ENCODE assay signal across 22 cellular contexts in the genomic region with DNA sequence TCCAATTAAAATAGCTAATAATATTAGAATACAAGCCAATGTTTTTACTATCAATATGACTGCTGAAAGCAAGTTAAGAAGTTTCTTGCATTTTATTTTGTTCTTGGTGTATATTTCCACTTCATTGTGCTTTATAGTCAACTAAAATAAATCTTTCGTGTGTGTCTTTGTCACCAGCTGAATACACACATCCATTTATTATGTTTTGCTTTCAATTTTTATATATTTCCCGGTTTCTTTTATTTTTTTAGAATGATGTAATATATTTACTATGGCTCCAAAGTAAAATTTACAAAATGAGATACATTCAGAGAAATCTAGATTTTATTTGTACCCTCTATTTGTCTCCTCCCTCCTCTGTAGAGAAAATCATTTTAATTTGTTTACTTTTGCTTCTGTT.
DNase-seq lines count a peak whose midpoint lies in the region; ATAC-seq, FAIRE-seq and TF ChIP-seq lines count a peak whose summit lies in the region.
"Had no signal": no experiment of that assay in that cellular context is flagged by ENCODE, and none has a peak within 500 bp of the region (broad histone marks: within the 10 kb centered on the region; RNA-seq: fewer than 3 reads in every experiment).

No MANE protein-coding gene starts in this region.

- no peaks in the 10 kb centered on the region for H3K9me3 Mint-ChIP-seq in activated T-cell treated with anti-CD3 and anti-CD28 coated beads, Interleukin-2, amount 50 U/mL, for 4 hours
- H3K9me3 Mint-ChIP-seq: CD4-positive, alpha-beta T cell; CD8-positive, alpha-beta T cell had no signal

- ATAC-seq in activated T-cell treated with anti-CD3 and anti-CD28 coated beads, Interleukin-2, amount 50 U/mL, for 4 hours: no peak
- no peak for ATAC-seq in GM19351 (IDR thresholded peaks at IDR 0.05; ENCODE audit: unreplicated experiment)
- ATAC-seq: CD8-positive, alpha-beta T cell had no signal

- H3K4me3 Mint-ChIP-seq in activated T-cell treated with anti-CD3 and anti-CD28 coated beads, Interleukin-2, amount 50 U/mL, for 4 hours: no peak overlapping the region
- H3K4me3 Mint-ChIP-seq: B cell; CD4-positive, alpha-beta T cell; CD8-positive, alpha-beta T cell had no signal

- peaks cover 4% of the 10 kb centered on the region for H3K27me3 Mint-ChIP-seq in activated T-cell treated with anti-CD3 and anti-CD28 coated beads, Interleukin-2, amount 50 U/mL, for 4 hours (ENCODE audit: low read depth)

- TF ChIP-seq CTCF in LNCaP clone FGC (IDR thresholded peaks at IDR 0.05; ENCODE audit: control insufficient read depth, extremely low read depth, insufficient read depth): no peak
- TF ChIP-seq CTCF in RWPE1 (conservative IDR thresholded peaks at IDR 0.05; ENCODE audit: low read depth): 0 out of 2 replicates have a peak, but pooled peaks have one; percentile 7

- POLR2A ChIA-PET in RWPE1 (lab: Yijun Ruan, JAX; ENCODE audit: low non-redundant PET): no interaction called here

- no peak overlapping the region for H3K4me3 ChIP-seq in LNCaP clone FGC (ENCODE audit: low read depth, low read length)
- H3K4me3 ChIP-seq: BLaER1 treated with 17β-estradiol and CSF1 and Interleukin-3, amounts not matched to agents 10 nM and 100 nM had no signal

- CTCF ChIA-PET in RWPE1 (lab: Yijun Ruan, JAX): no interaction called here

- TF ChIP-seq POLR2A in H54 (IDR thresholded peaks at IDR 0.05; ENCODE audit: low read depth, low read length): no peak

- no peaks in the 10 kb centered on the region for H3K4me1 Mint-ChIP-seq in activated T-cell treated with anti-CD3 and anti-CD28 coated beads, Interleukin-2, amount 50 U/mL, for 4 hours (ENCODE audit: low read depth)
- H3K4me1 Mint-ChIP-seq: B cell had no signal

- peak; percentile 45 for FAIRE-seq in H54 (lab: Jason Lieb, UNC)
- FAIRE-seq: A204.1, D721Med, G401.6, GM12891, GM19239 had no signal

- no peaks in the 10 kb centered on the region for H3K36me3 Mint-ChIP-seq in activated T-cell treated with anti-CD3 and anti-CD28 coated beads, Interleukin-2, amount 50 U/mL, for 4 hours (ENCODE audit: insufficient read depth)
- H3K36me3 Mint-ChIP-seq: CD8-positive, alpha-beta T cell had no signal

- DNase-seq in H54 (ENCODE audit: insufficient read length, low spot score) (no peak), LNCaP clone FGC (ENCODE audit: low read depth) (peak; percentile 53), RWPE1 (ENCODE audit: low spot score) (no peak)
- DNase-seq in activated T-cell treated with anti-CD3 and anti-CD28 coated beads, Interleukin-2, amount 50 U/mL, for 4 hours: no peak
- no peak for DNase-seq in activated T-cell treated with anti-CD3 and anti-CD28 coated beads, Interleukin-2, amount 50 U/mL, for 48 hours
- DNase-seq: 8988T; ACHN; Caco-2; Calu3; CD4-positive, alpha-beta T cell; CD8-positive, alpha-beta T cell; DMS79 treated with DMSO at 0.1 percent for 48 hours; GF-D8 had no signal

- no peak overlapping the region for H3K27ac ChIP-seq in RWPE1
- H3K27ac ChIP-seq: BLaER1 treated with 17β-estradiol and CSF1 and Interleukin-3, amounts not matched to agents 10 nM and 100 nM; C4-2B had no signal
